ENCODE assay signal across 13 cellular contexts in the genomic region with DNA sequence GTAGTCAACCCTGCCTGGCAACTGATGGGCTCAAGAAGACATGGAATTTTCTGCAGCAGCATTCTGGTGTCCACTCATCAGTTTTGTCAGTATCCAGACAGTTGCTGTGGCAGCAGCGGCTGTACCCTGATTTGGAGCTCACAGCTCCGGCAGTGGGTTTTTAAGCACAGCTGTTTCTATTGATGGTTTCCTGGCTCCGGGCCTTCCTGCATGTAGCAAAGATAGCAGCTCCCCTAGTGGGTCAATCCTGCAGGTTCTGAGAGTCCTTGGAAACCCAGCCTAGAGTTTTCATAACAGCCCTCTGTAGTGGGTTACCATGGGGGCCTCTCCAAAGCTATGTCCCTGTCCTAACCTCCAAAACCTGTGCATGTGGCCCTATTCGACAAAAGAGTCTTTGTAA.
A peak's percentile ranks its signal among the peaks of the same experiment; 100 is the strongest.
DNase-seq lines count a peak whose midpoint lies in the region; ATAC-seq and TF ChIP-seq lines count a peak whose summit lies in the region.
"Had no signal": no experiment of that assay in that cellular context is flagged by ENCODE, and none has a peak within 500 bp of the region (broad histone marks: within the 10 kb centered on the region; RNA-seq: fewer than 3 reads in every experiment).

No MANE protein-coding gene starts in this region.

- peak; percentile 14 for DNase-seq in NCI-H2227 (lab: John Stamatoyannopoulos, UW; ENCODE audit: unreplicated experiment)
- no peak for DNase-seq in NCI-H2227 treated with DMSO at 0.1 percent for 48 hours (lab: John Stamatoyannopoulos, UW)
- peak; percentile 41 for DNase-seq in SK-N-SH
- peak; percentile 15 for DNase-seq in globus pallidus (ENCODE audit: low spot score)
- DNase-seq in sciatic nerve (ENCODE audit: low spot score): no peak
- DNase-seq in OCI-M1 (lab: John Stamatoyannopoulos, UW): no peak
- no peak for DNase-seq in activated T-helper 1 cell treated with anti-CD3 and anti-CD28 coated beads, Interleukin-12 subunit alpha, Interleukin-12 subunit beta, Interleukin-2, Interleukin-4 antibody, amounts not matched to agents 30 ng/mL and 10 ng/mL and 1 ng/mL, durations not matched to agents 14 hours and 24 hours and 36 hours (ENCODE audit: low spot score)
- DNase-seq in effector memory CD4-positive, alpha-beta T cell: no peak
- DNase-seq: activated naive CD8-positive, alpha-beta T cell treated with anti-CD3 and anti-CD28 coated beads for 36 hours; immature natural killer cell; stimulated activated CD4-positive, alpha-beta T cell treated with anti-CD3 and anti-CD28 coated beads, Interleukin-2, amount 100 ng/mL, for 24 hours; stimulated activated naive CD8-positive, alpha-beta T cell treated with anti-CD3 and anti-CD28 coated beads, Interleukin-15, Interleukin-2, amounts not matched to agents 100 U/mL and 50 U/mL, for 24 hours had no signal

- no peak overlapping the region for H3K4me2 ChIP-seq in SK-N-SH
- H3K4me2 ChIP-seq: A549 had no signal

- no peaks in the 10 kb centered on the region for H3K79me2 ChIP-seq in SK-N-SH (ENCODE audit: insufficient read depth)

- peaks cover 6% of the 10 kb centered on the region for H3K27me3 Mint-ChIP-seq in activated T-helper 1 cell treated with anti-CD3 and anti-CD28 coated beads, Interleukin-12 subunit alpha, Interleukin-12 subunit beta, Interleukin-2, Interleukin-4 antibody, amounts not matched to agents 30 ng/mL and 10 ng/mL and 1 ng/mL, durations not matched to agents 14 hours and 24 hours and 36 hours (ENCODE audit: insufficient read depth)
- H3K27me3 Mint-ChIP-seq: activated naive CD8-positive, alpha-beta T cell treated with anti-CD3 and anti-CD28 coated beads for 36 hours had no signal

- TF ChIP-seq EP300 in SK-N-SH (IDR thresholded peaks at IDR 0.05; ENCODE audit: borderline replicate concordance in 1 of 2, low read depth in 1 of 2, low read length in 1 of 2): no peak

- no peaks in the 10 kb centered on the region for H3K9me3 Mint-ChIP-seq in activated T-helper 1 cell treated with anti-CD3 and anti-CD28 coated beads, Interleukin-12 subunit alpha, Interleukin-12 subunit beta, Interleukin-2, Interleukin-4 antibody, amounts not matched to agents 30 ng/mL and 10 ng/mL and 1 ng/mL, durations not matched to agents 14 hours and 24 hours and 36 hours
- H3K9me3 Mint-ChIP-seq: activated naive CD8-positive, alpha-beta T cell treated with anti-CD3 and anti-CD28 coated beads for 36 hours; immature natural killer cell had no signal

- H3K9me3 ChIP-seq in SK-N-SH: no peaks in the 10 kb centered on the region
- H3K9me3 ChIP-seq in effector memory CD4-positive, alpha-beta T cell (ENCODE audit: control insufficient read depth, low read length): no peaks in the 10 kb centered on the region
- H3K9me3 ChIP-seq: A549 had no signal

- peak; percentile 22 for TF ChIP-seq CTCF in SK-N-SH (IDR thresholded peaks at IDR 0.05)

- 39% methylated on average over 4 of the region's 4 CpGs for WGBS in SK-N-SH (ENCODE audit: low lambda C conversion rate)

- peak; percentile 29 for TF ChIP-seq RAD21 in SK-N-SH (IDR thresholded peaks at IDR 0.05; ENCODE audit: low read length)

- H3K36me3 Mint-ChIP-seq in activated T-helper 1 cell treated with anti-CD3 and anti-CD28 coated beads, Interleukin-12 subunit alpha, Interleukin-12 subunit beta, Interleukin-2, Interleukin-4 antibody, amounts not matched to agents 30 ng/mL and 10 ng/mL and 1 ng/mL, durations not matched to agents 14 hours and 24 hours and 36 hours (ENCODE audit: low read depth): no peaks in the 10 kb centered on the region
- H3K36me3 Mint-ChIP-seq: activated naive CD8-positive, alpha-beta T cell treated with anti-CD3 and anti-CD28 coated beads for 36 hours had no signal

- POLR2A ChIA-PET in SK-N-SH (lab: Yijun Ruan, JAX): no interaction called here

- H3K4me1 Mint-ChIP-seq in activated T-helper 1 cell treated with anti-CD3 and anti-CD28 coated beads, Interleukin-12 subunit alpha, Interleukin-12 subunit beta, Interleukin-2, Interleukin-4 antibody, amounts not matched to agents 30 ng/mL and 10 ng/mL and 1 ng/mL, durations not matched to agents 14 hours and 24 hours and 36 hours (ENCODE audit: low read depth): no peaks in the 10 kb centered on the region
- H3K4me1 Mint-ChIP-seq: activated naive CD8-positive, alpha-beta T cell treated with anti-CD3 and anti-CD28 coated beads for 36 hours; immature natural killer cell had no signal

- peak; percentile 61 for ATAC-seq in sciatic nerve
- ATAC-seq: stimulated activated naive CD8-positive, alpha-beta T cell treated with anti-CD3 and anti-CD28 coated beads, Interleukin-15, Interleukin-2, amounts not matched to agents 100 U/mL and 50 U/mL, for 24 hours had no signal

- no peaks in the 10 kb centered on the region for H4K20me1 ChIP-seq in SK-N-SH (ENCODE audit: insufficient read depth)

- no peak overlapping the region for H3K4me3 Mint-ChIP-seq in activated T-helper 1 cell treated with anti-CD3 and anti-CD28 coated beads, Interleukin-12 subunit alpha, Interleukin-12 subunit beta, Interleukin-2, Interleukin-4 antibody, amounts not matched to agents 30 ng/mL and 10 ng/mL and 1 ng/mL, durations not matched to agents 14 hours and 24 hours and 36 hours
- H3K4me3 Mint-ChIP-seq: activated naive CD8-positive, alpha-beta T cell treated with anti-CD3 and anti-CD28 coated beads for 36 hours; immature natural killer cell had no signal

- no peaks in the 10 kb centered on the region for H3F3A ChIP-seq in SK-N-SH (replicated peaks; ENCODE audit: insufficient read depth)

- no peaks in the 10 kb centered on the region for H3K9me2 ChIP-seq in SK-N-SH

- no peak overlapping the region for H3K27ac Mint-ChIP-seq in activated T-helper 1 cell treated with anti-CD3 and anti-CD28 coated beads, Interleukin-12 subunit alpha, Interleukin-12 subunit beta, Interleukin-2, Interleukin-4 antibody, amounts not matched to agents 30 ng/mL and 10 ng/mL and 1 ng/mL, durations not matched to agents 14 hours and 24 hours and 36 hours
- H3K27ac Mint-ChIP-seq: activated naive CD8-positive, alpha-beta T cell treated with anti-CD3 and anti-CD28 coated beads for 36 hours; immature natural killer cell had no signal

- intact Hi-C loops in sciatic nerve (cut with DNase I): no loop called here
- intact Hi-C loops in activated T-helper 1 cell treated with anti-CD3 and anti-CD28 coated beads, Interleukin-12 subunit alpha, Interleukin-12 subunit beta, Interleukin-2, Interleukin-4 antibody, amounts not matched to agents 30 ng/mL and 10 ng/mL and 1 ng/mL, durations not matched to agents 14 hours and 24 hours and 36 hours (cut with micrococcal nuclease): no loop called here

- no peak overlapping the region for H2AFZ ChIP-seq in SK-N-SH (ENCODE audit: low read depth)

- no peaks in the 10 kb centered on the region; a peak in 1 of 4 replicates for H3K4me1 ChIP-seq in SK-N-SH (ENCODE audit: control insufficient read depth in 1 of 2, insufficient read depth in 2 of 2, low read depth in 1 of 2, low read length in 1 of 2)
- no peaks in the 10 kb centered on the region for H3K4me1 ChIP-seq in effector memory CD4-positive, alpha-beta T cell (ENCODE audit: control insufficient read depth, insufficient read depth, low read length, poor library complexity, severe bottlenecking)
- H3K4me1 ChIP-seq: A549 had no signal

- H3K9ac ChIP-seq in SK-N-SH: no peak overlapping the region

- no peaks in the 10 kb centered on the region for H3K36me3 ChIP-seq in SK-N-SH (replicated peaks in 1 of 2; ENCODE audit: control insufficient read depth in 1 of 2, insufficient read depth in 2 of 2, low read length in 1 of 2)
- no peaks in the 10 kb centered on the region for H3K36me3 ChIP-seq in effector memory CD4-positive, alpha-beta T cell (ENCODE audit: control insufficient read depth, insufficient read depth, low read length)

- H3K27me3 ChIP-seq in SK-N-SH (ENCODE audit: insufficient read depth): peaks cover 20% of the 10 kb centered on the region; the same call in 1 of the 2 replicates
- no peaks in the 10 kb centered on the region for H3K27me3 ChIP-seq in effector memory CD4-positive, alpha-beta T cell (replicated peaks; ENCODE audit: control insufficient read depth, insufficient read depth, low read length, poor library complexity, severe bottlenecking)

- CTCF ChIA-PET in SK-N-SH (lab: Yijun Ruan, JAX): interaction anchor here (0.8 to 1.0 kb wide), 2 partner anchors 9 to 10 kb away, joined by 3 read pairs; no protein-coding TSS in a partner anchor

- H3K27ac ChIP-seq in SK-N-SH (ENCODE audit: low read depth in 2 of 2, low read length in 1 of 2): no peak overlapping the region
- H3K27ac ChIP-seq in effector memory CD4-positive, alpha-beta T cell (ENCODE audit: insufficient read depth, low read length, poor library complexity, severe bottlenecking): no peak overlapping the region
- H3K27ac ChIP-seq: A549 had no signal

- no peak overlapping the region for H3K4me3 ChIP-seq in SK-N-SH (ENCODE audit: low read depth in 2 of 2, low read length in 1 of 2)
- no peak overlapping the region for H3K4me3 ChIP-seq in effector memory CD4-positive, alpha-beta T cell (ENCODE audit: insufficient read depth, low read depth, low read length, poor library complexity, severe bottlenecking)
- H3K4me3 ChIP-seq: A549 had no signal

TF ChIP-seq in SK-N-SH, 30 proteins besides CTCF, POLR2A, EP300 and RAD21 (continues in another document):
- TF ChIP-seq SMC3 (IDR thresholded peaks at IDR 0.05; ENCODE audit: low read depth, low read length): no peak
- TF ChIP-seq NFIC (IDR thresholded peaks at IDR 0.05; ENCODE audit: borderline replicate concordance): no peak
- TF ChIP-seq RFX5 (IDR thresholded peaks at IDR 0.05; ENCODE audit: low read length): no peak
- TF ChIP-seq EZH2phosphoT487 (IDR thresholded peaks at IDR 0.05; ENCODE audit: borderline replicate concordance, low read depth): no peak
- no peak for TF ChIP-seq RXRA (IDR thresholded peaks at IDR 0.05; ENCODE audit: borderline replicate concordance, low read depth)

Comparison
In these comparisons a context has a peak if more than half of its experiments do, and no peak if none do; other contexts are left out.
1. DNase-seq: peak in NCI-H2227 (single experiment), SK-N-SH (single experiment) and globus pallidus (single experiment); none in NCI-H2227 treated with DMSO at 0.1 percent for 48 hours (single experiment), sciatic nerve (single experiment), OCI-M1 (single experiment), activated T-helper 1 cell treated with anti-CD3 and anti-CD28 coated beads, Interleukin-12 subunit alpha, Interleukin-12 subunit beta, Interleukin-2, Interleukin-4 antibody, amounts not matched to agents 30 ng/mL and 10 ng/mL and 1 ng/mL, durations not matched to agents 14 hours and 24 hours and 36 hours (single experiment) and effector memory CD4-positive, alpha-beta T cell (0 of 3).